33 cellular contexts compared by ENCODE assay signal in the genomic region with DNA sequence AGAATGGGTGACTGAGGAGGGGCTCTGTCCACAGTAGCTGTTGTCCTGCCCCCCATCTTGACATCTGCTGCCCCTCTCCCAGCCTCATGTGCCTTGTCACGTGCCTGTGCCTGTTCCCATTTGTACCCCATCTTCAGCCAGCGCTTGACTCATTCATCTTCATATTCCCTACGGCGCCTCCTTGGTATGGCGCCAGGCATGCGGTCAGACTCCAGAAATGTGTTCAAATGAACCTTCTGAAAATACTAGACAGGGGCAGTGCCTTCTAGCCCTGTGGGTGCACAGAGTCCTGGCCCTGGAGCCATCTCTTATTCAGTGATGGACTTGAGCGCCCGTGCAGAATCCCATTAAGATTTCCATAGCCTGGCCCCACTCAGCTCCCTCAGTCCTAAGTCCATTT. TPM values are rescaled to one million over a fixed set of nuclear protein-coding genes. Genes with fewer than 3 reads are reported as not detected.
"Had no signal": no experiment of that assay in that cellular context is flagged by ENCODE, and none has a peak within 500 bp of the region (broad histone marks: within the 10 kb centered on the region; RNA-seq: fewer than 3 reads in every experiment).

No MANE protein-coding gene starts in this region.

- H2AFZ ChIP-seq: hepatocyte had no signal

- H3K4me3 ChIP-seq: colonic mucosa, gastroesophageal sphincter, heart left ventricle, hepatocyte, left lung, ovary, psoas muscle, skin epidermis, spleen, thoracic aorta, tibial nerve, upper lobe of left lung had no signal

- FAIRE-seq: urothelium cell line had no signal

- H3K27me3 ChIP-seq: colonic mucosa, ovary, upper lobe of left lung had no signal

- H3K9me3 ChIP-seq: colonic mucosa, gastroesophageal sphincter, heart left ventricle, left lung, ovary, psoas muscle, thoracic aorta, tibial nerve, upper lobe of left lung had no signal

- ATAC-seq: esophagus mucosa; foreskin keratinocyte; gastroesophageal sphincter; heart left ventricle; left cardiac atrium; left lung; naive thymus-derived CD4-positive, alpha-beta T cell; psoas muscle; right cardiac atrium; stimulated activated naive B cell treated with anti-CD40 and anti-IgM and Interleukin-4, amounts not matched to agents 10 μg/mL and 1 μg/mL and 100 μg/mL, for 72 hours had no signal

- H3K36me3 Mint-ChIP-seq: naive thymus-derived CD4-positive, alpha-beta T cell; stimulated activated naive B cell treated with anti-CD40 and anti-IgM and Interleukin-4, amounts not matched to agents 10 μg/mL and 1 μg/mL and 100 μg/mL, for 72 hours had no signal

- DNase-seq: colonic mucosa; effector CD8-positive, alpha-beta T cell; endodermal cell; heart left ventricle; left cardiac atrium; left lung; mesendoderm; midbrain; naive thymus-derived CD4-positive, alpha-beta T cell; nucleus accumbens; ovary; posterior cingulate gyrus; psoas muscle; right cardiac atrium; spleen; stimulated activated CD4-positive, alpha-beta T cell treated with anti-CD3 and anti-CD28 coated beads, Interleukin-15, amount 100 ng/mL, for 24 hours; stimulated activated CD4-positive, alpha-beta T cell treated with anti-CD3 and anti-CD28 coated beads, Interleukin-2, amount 100 ng/mL, for 48 hours; stimulated activated naive B cell treated with anti-CD40 and anti-IgM and Interleukin-4, amounts not matched to agents 10 μg/mL and 1 μg/mL and 100 μg/mL, for 72 hours; upper lobe of left lung had no signal

- H3K4me1 ChIP-seq: colonic mucosa, foreskin keratinocyte, gastroesophageal sphincter, heart left ventricle, left lung, psoas muscle, spleen, tibial nerve, upper lobe of left lung had no signal

- H3K79me2 ChIP-seq: hepatocyte had no signal

- H3K4me3 Mint-ChIP-seq: dendritic cell treated with granulocyte-macrophage colony-stimulating factor and Interleukin-4, amounts not matched to agents 40 ng/mL and 50 ng/mL, for 4 days; endodermal cell; naive thymus-derived CD4-positive, alpha-beta T cell; nephron; stimulated activated naive B cell treated with anti-CD40 and anti-IgM and Interleukin-4, amounts not matched to agents 10 μg/mL and 1 μg/mL and 100 μg/mL, for 72 hours; stimulated activated naive CD8-positive, alpha-beta T cell treated with anti-CD3 and anti-CD28 coated beads, Interleukin-15, Interleukin-2, amounts not matched to agents 100 ng/mL and 50 ng/mL, for 24 hours had no signal

- H3K27ac ChIP-seq: colonic mucosa, epithelial cell of prostate, foreskin keratinocyte, gastroesophageal sphincter, heart left ventricle, hepatocyte, left lung, ovary, psoas muscle, skin epidermis, spleen, thoracic aorta, tibial nerve, upper lobe of left lung had no signal

- H3K36me3 ChIP-seq: colonic mucosa, gastroesophageal sphincter, heart left ventricle, left lung, ovary, spleen, thoracic aorta, tibial nerve, upper lobe of left lung had no signal

- H3K4me1 Mint-ChIP-seq: stimulated activated naive B cell treated with anti-CD40 and anti-IgM and Interleukin-4, amounts not matched to agents 10 μg/mL and 1 μg/mL and 100 μg/mL, for 72 hours had no signal

- H3K27ac Mint-ChIP-seq: dendritic cell treated with granulocyte-macrophage colony-stimulating factor and Interleukin-4, amounts not matched to agents 40 ng/mL and 50 ng/mL, for 4 days; endodermal cell; naive thymus-derived CD4-positive, alpha-beta T cell; nephron; stimulated activated naive B cell treated with anti-CD40 and anti-IgM and Interleukin-4, amounts not matched to agents 10 μg/mL and 1 μg/mL and 100 μg/mL, for 72 hours; stimulated activated naive CD8-positive, alpha-beta T cell treated with anti-CD3 and anti-CD28 coated beads, Interleukin-15, Interleukin-2, amounts not matched to agents 100 ng/mL and 50 ng/mL, for 24 hours had no signal

- H3K9me3 Mint-ChIP-seq: dendritic cell treated with granulocyte-macrophage colony-stimulating factor and Interleukin-4, amounts not matched to agents 40 ng/mL and 50 ng/mL, for 4 days; endodermal cell; naive thymus-derived CD4-positive, alpha-beta T cell; nephron; stimulated activated naive B cell treated with anti-CD40 and anti-IgM and Interleukin-4, amounts not matched to agents 10 μg/mL and 1 μg/mL and 100 μg/mL, for 72 hours; stimulated activated naive CD8-positive, alpha-beta T cell treated with anti-CD3 and anti-CD28 coated beads, Interleukin-15, Interleukin-2, amounts not matched to agents 100 ng/mL and 50 ng/mL, for 24 hours had no signal

- H3K4me2 ChIP-seq: hepatocyte had no signal

RNA-seq across cellular contexts. Expression of a gene that starts 46.2 kb away (rescaled TPM):
- total RNA-seq: colonic mucosa; esophagus mucosa; foreskin keratinocyte; gastroesophageal sphincter; lower leg skin; mucosa of gallbladder; naive thymus-derived CD4-positive, alpha-beta T cell; psoas muscle; spleen; thoracic aorta had no signal
- polyA plus RNA-seq: foreskin keratinocyte; naive thymus-derived CD4-positive, alpha-beta T cell; psoas muscle had no signal
